Comparison of ENCODE assay signal across 14 cellular contexts in the genomic region with DNA sequence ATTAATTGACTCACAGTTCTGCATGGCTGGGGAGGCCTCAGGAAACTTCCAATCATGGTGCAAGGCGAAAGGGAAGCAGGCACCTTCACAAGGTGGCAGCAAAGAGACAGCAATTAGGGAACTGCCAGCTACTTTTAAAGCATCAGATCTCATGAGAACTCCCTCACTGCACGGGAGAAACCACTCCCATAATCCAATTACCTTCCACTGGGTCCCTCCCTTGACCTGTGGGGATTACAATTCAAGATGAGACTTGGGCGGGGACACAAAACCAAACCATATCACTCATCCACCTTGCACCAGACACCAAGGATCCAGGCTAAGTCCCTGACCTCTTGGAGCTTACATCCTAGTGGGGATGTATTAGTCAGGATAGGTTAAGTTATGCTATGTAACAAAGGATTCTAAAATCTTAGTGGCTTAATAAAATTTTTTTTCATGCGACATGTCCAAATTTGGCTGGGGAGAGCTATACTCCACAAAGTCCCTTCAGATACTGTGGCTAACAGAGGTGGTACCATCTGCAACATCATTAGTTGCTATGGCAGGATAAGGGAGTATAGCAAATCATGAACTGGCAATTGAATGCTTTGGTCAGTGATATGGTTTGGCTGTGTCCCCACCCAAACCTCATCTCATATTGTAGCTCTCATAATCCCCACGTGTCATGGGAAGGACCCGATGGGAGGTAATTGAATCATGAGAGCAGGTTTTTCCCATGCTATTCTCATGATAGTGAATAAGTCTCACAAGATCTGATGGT. TPM values are rescaled to one million over a fixed set of nuclear protein-coding genes. Genes with fewer than 3 reads are reported as not detected.
DNase-seq lines count a peak whose midpoint lies in the region; ATAC-seq and TF ChIP-seq lines count a peak whose summit lies in the region.
"Had no signal": no experiment of that assay in that cellular context is flagged by ENCODE, and none has a peak within 500 bp of the region (broad histone marks: within the 10 kb centered on the region; RNA-seq: fewer than 3 reads in every experiment).

No MANE protein-coding gene starts in this region.

- WGBS in H9 (ENCODE audit: extremely low coverage, insufficient read length, low lambda C conversion rate), result no CpG with 5 or more reads among the region's 6 CpGs
- 79% methylated on average over 6 of the region's 6 CpGs for WGBS in lung, 2 donors
- WGBS in GM23248 (ENCODE audit: low coverage in 1 of 2, low lambda C conversion rate in 2 of 2, missing lambda C conversion rate in 2 of 2), 2 experiments, result 34 to 45% methylated on average over 6 of the region's 6 CpGs

- H4K5ac ChIP-seq in H9 (ENCODE audit: insufficient read length, low read depth, low read length), result no peak overlapping the region

- H3K14ac ChIP-seq in H9 (ENCODE audit: insufficient read depth, low read length), result no peak overlapping the region

- H3F3A ChIP-seq in GM23248 (ENCODE audit: insufficient read depth), result no peaks in the 10 kb centered on the region

- intact Hi-C loops in activated CD8-positive, alpha-beta T cell treated with anti-CD3 and anti-CD28 coated beads for 36 hours (cut with micrococcal nuclease), result no loop called here

- H3K4me1 ChIP-seq in H9 (ENCODE audit: insufficient read depth, low read length), result no peaks in the 10 kb centered on the region; the same call in 1 of the 2 replicates
- H3K4me1 ChIP-seq in lung (ENCODE audit: control insufficient read depth in 2 of 2, insufficient read depth in 2 of 2, low read length in 2 of 2), result no peaks in the 10 kb centered on the region
- H3K4me1 ChIP-seq in GM23248 (ENCODE audit: insufficient read depth), result no peaks in the 10 kb centered on the region

- H3T11ph ChIP-seq in H9 (ENCODE audit: low read length), result no peak overlapping the region

- H3K23me2 ChIP-seq in H9 (ENCODE audit: insufficient read length, low read depth, low read length, poor library complexity, severe bottlenecking), result no peaks in the 10 kb centered on the region

- no peaks in the 10 kb centered on the region for H3K27me3 ChIP-seq in H9 (ENCODE audit: insufficient read depth, low read length)
- H3K27me3 ChIP-seq in lung (ENCODE audit: control insufficient read depth, insufficient read depth), result no peaks in the 10 kb centered on the region
- peaks cover 4% of the 10 kb centered on the region; the same call in 1 of the 2 replicates for H3K27me3 ChIP-seq in GM23248 (replicated peaks; ENCODE audit: insufficient read depth)
- H3K27me3 ChIP-seq: BLaER1, hepatocyte had no signal

- no peak overlapping the region for H2BK12ac ChIP-seq in H9 (ENCODE audit: insufficient read length, low read depth, low read length)

- no peak overlapping the region for H2BK15ac ChIP-seq in H9 (ENCODE audit: low read depth, low read length)

- no peak overlapping the region for H3K4ac ChIP-seq in H9 (ENCODE audit: low read depth, low read length)

- peaks cover 11% of the 10 kb centered on the region for H3K36me3 Mint-ChIP-seq in activated CD8-positive, alpha-beta T cell treated with anti-CD3 and anti-CD28 coated beads for 36 hours (ENCODE audit: low read depth)
- peaks cover 10% of the 10 kb centered on the region for H3K36me3 Mint-ChIP-seq in activated CD8-positive, alpha-beta T cell treated with anti-CD3 and anti-CD28 coated beads, Interleukin-2, amount 10 ng/mL, durations not matched to agents 7 days and 5 days (ENCODE audit: low read depth)
- H3K36me3 Mint-ChIP-seq in H9 (ENCODE audit: insufficient read depth in 1 of 3, low read depth in 3 of 3) (peaks cover 5 to 21% (median 7%) of the 10 kb centered on the region in 3 experiments; a peak in 6 of 7 replicates), T-helper 17 cell (ENCODE audit: low read depth) (no peaks in the 10 kb centered on the region)

- H3K18ac ChIP-seq in H9 (ENCODE audit: insufficient read length, low read depth, low read length), result no peak overlapping the region

- H3K36me3 ChIP-seq in lung (ENCODE audit: control insufficient read depth in 2 of 2, insufficient read depth in 2 of 2, low read length in 2 of 2) (no peaks in the 10 kb centered on the region), GM23248 (ENCODE audit: low read depth) (no peaks in the 10 kb centered on the region)
- H3K36me3 ChIP-seq: BLaER1 had no signal

- no peak overlapping the region for H2BK120ac ChIP-seq in H9 (ENCODE audit: low read depth, low read length, poor library complexity, severe bottlenecking)

- POLR2A ChIA-PET in activated CD8-positive, alpha-beta T cell treated with anti-CD3 and anti-CD28 coated beads for 36 hours (lab: Charles Lee), result interaction anchor here (0.6 to 1.3 kb wide), 3 partner anchors 11 to 76 kb away, joined by 3 to 5 read pairs (median 3); no protein-coding TSS in a partner anchor
- POLR2A ChIA-PET in activated CD8-positive, alpha-beta T cell treated with anti-CD3 and anti-CD28 coated beads, Interleukin-2, amount 10 ng/mL, durations not matched to agents 7 days and 5 days (lab: Charles Lee), result no interaction called here

- no peak overlapping the region for H3K4me3 Mint-ChIP-seq in activated CD8-positive, alpha-beta T cell treated with anti-CD3 and anti-CD28 coated beads for 36 hours
- no peak overlapping the region for H3K4me3 Mint-ChIP-seq in activated CD8-positive, alpha-beta T cell treated with anti-CD3 and anti-CD28 coated beads, Interleukin-2, amount 10 ng/mL, durations not matched to agents 7 days and 5 days
- H3K4me3 Mint-ChIP-seq in H9 (no peak overlapping the region), T-helper 17 cell (no peak overlapping the region)
- H3K4me3 Mint-ChIP-seq: stimulated activated naive B cell treated with anti-CD40 and anti-IgM and Interleukin-4, amounts not matched to agents 10 μg/mL and 1 μg/mL and 100 μg/mL, for 72 hours had no signal

- H3K27ac Mint-ChIP-seq in activated CD8-positive, alpha-beta T cell treated with anti-CD3 and anti-CD28 coated beads for 36 hours, result no peak overlapping the region
- H3K27ac Mint-ChIP-seq in activated CD8-positive, alpha-beta T cell treated with anti-CD3 and anti-CD28 coated beads, Interleukin-2, amount 10 ng/mL, durations not matched to agents 7 days and 5 days, result no peak overlapping the region
- no peak overlapping the region for H3K27ac Mint-ChIP-seq in H9
- peak overlapping the region; percentile 24 for H3K27ac Mint-ChIP-seq in T-helper 17 cell
- H3K27ac Mint-ChIP-seq: stimulated activated naive B cell treated with anti-CD40 and anti-IgM and Interleukin-4, amounts not matched to agents 10 μg/mL and 1 μg/mL and 100 μg/mL, for 72 hours had no signal

- H3K79me2 ChIP-seq in H9 (ENCODE audit: insufficient read depth, low read length) (no peaks in the 10 kb centered on the region), GM23248 (ENCODE audit: insufficient read depth) (no peaks in the 10 kb centered on the region)
- H3K79me2 ChIP-seq: hepatocyte had no signal

- H2AK5ac ChIP-seq in H9 (ENCODE audit: insufficient read length, low read length), result no peak overlapping the region

- H3K27ac ChIP-seq in H9 (ENCODE audit: insufficient read length, low read depth, low read length) (no peak overlapping the region), lung (ENCODE audit: low read depth in 1 of 2, low read length in 1 of 2) (no peak overlapping the region), GM23248 (no peak overlapping the region)
- H3K27ac ChIP-seq: BLaER1, hepatocyte had no signal

- peak; percentile 46 for DNase-seq in activated CD8-positive, alpha-beta T cell treated with anti-CD3 and anti-CD28 coated beads for 36 hours
- DNase-seq in activated CD8-positive, alpha-beta T cell treated with anti-CD3 and anti-CD28 coated beads, Interleukin-2, amount 10 ng/mL, durations not matched to agents 7 days and 5 days, result no peak
- DNase-seq in H9 (no peak), T-helper 17 cell (no peak), lung (ENCODE audit: low spot score) (no peak), GM23248 (no peak), hippocampal formation (lab: John Stamatoyannopoulos, UW) (no peak), NCI-H1694 (lab: John Stamatoyannopoulos, UW) (no peak)
- DNase-seq: KG1; stimulated activated naive B cell treated with anti-CD40 and anti-IgM and Interleukin-4, amounts not matched to agents 10 μg/mL and 1 μg/mL and 100 μg/mL, for 72 hours had no signal

- H2BK5ac ChIP-seq in H9 (ENCODE audit: insufficient read length, low read length), result no peak overlapping the region

- no peaks in the 10 kb centered on the region for H3K79me1 ChIP-seq in H9 (ENCODE audit: insufficient read depth, low read depth, low read length, poor library complexity, severe bottlenecking)

- H3K4me1 Mint-ChIP-seq in activated CD8-positive, alpha-beta T cell treated with anti-CD3 and anti-CD28 coated beads for 36 hours (ENCODE audit: low read depth), result peaks cover 28% of the 10 kb centered on the region
- H3K4me1 Mint-ChIP-seq in activated CD8-positive, alpha-beta T cell treated with anti-CD3 and anti-CD28 coated beads, Interleukin-2, amount 10 ng/mL, durations not matched to agents 7 days and 5 days (ENCODE audit: low read depth), result peaks cover 19% of the 10 kb centered on the region
- no peaks in the 10 kb centered on the region for H3K4me1 Mint-ChIP-seq in H9
- peaks cover 29% of the 10 kb centered on the region for H3K4me1 Mint-ChIP-seq in T-helper 17 cell

- no peak overlapping the region for H3K56ac ChIP-seq in H9 (ENCODE audit: insufficient read length, low read depth, low read length)

- H2AFZ ChIP-seq in H9 (ENCODE audit: low read length) (no peak overlapping the region), GM23248 (no peak overlapping the region)
- H2AFZ ChIP-seq: hepatocyte had no signal

- no peaks in the 10 kb centered on the region for H3K27me3 Mint-ChIP-seq in activated CD8-positive, alpha-beta T cell treated with anti-CD3 and anti-CD28 coated beads for 36 hours
- H3K27me3 Mint-ChIP-seq in activated CD8-positive, alpha-beta T cell treated with anti-CD3 and anti-CD28 coated beads, Interleukin-2, amount 10 ng/mL, durations not matched to agents 7 days and 5 days (ENCODE audit: low read depth), result no peaks in the 10 kb centered on the region
- H3K27me3 Mint-ChIP-seq in H9 (ENCODE audit: low read depth) (peaks cover 19% of the 10 kb centered on the region), T-helper 17 cell (no peaks in the 10 kb centered on the region)
- H3K27me3 Mint-ChIP-seq: stimulated activated naive B cell treated with anti-CD40 and anti-IgM and Interleukin-4, amounts not matched to agents 10 μg/mL and 1 μg/mL and 100 μg/mL, for 72 hours had no signal

- H3K9me2 ChIP-seq in GM23248 (ENCODE audit: insufficient read depth), result no peaks in the 10 kb centered on the region

- no peak overlapping the region for H4K8ac ChIP-seq in H9 (replicated peaks; ENCODE audit: insufficient read length, low read depth, low read length)

- H3K4me2 ChIP-seq in H9 (ENCODE audit: insufficient read depth, insufficient read length, low read length) (no peak overlapping the region), GM23248 (ENCODE audit: unreplicated experiment) (no peak overlapping the region)
- H3K4me2 ChIP-seq: BLaER1, hepatocyte, smooth muscle cell had no signal

- no peak overlapping the region for H3K23ac ChIP-seq in H9 (ENCODE audit: insufficient read length, low read depth, low read length)

- no peak for ATAC-seq in activated CD8-positive, alpha-beta T cell treated with anti-CD3 and anti-CD28 coated beads for 36 hours
- no peak for ATAC-seq in activated CD8-positive, alpha-beta T cell treated with anti-CD3 and anti-CD28 coated beads, Interleukin-2, amount 10 ng/mL, durations not matched to agents 7 days and 5 days
- no peak for ATAC-seq in T-helper 17 cell
- ATAC-seq in lung (ENCODE audit: insufficient read depth, low FRiP score), result no peak

- H4K20me1 ChIP-seq in H9 (ENCODE audit: control insufficient read depth, insufficient read depth, insufficient read length) (no peaks in the 10 kb centered on the region), GM23248 (ENCODE audit: insufficient read depth) (no peaks in the 10 kb centered on the region)
- H4K20me1 ChIP-seq: BLaER1 had no signal

- no peak overlapping the region for H4K91ac ChIP-seq in H9 (ENCODE audit: insufficient read length, low read depth, low read length)

- CTCF ChIA-PET in activated CD8-positive, alpha-beta T cell treated with anti-CD3 and anti-CD28 coated beads for 36 hours (lab: Charles Lee), result interaction anchor here (0.9 to 1.4 kb wide), 5 partner anchors 18 to 190 kb away, joined by 3 to 4 read pairs (median 4); no protein-coding TSS in a partner anchor
- CTCF ChIA-PET in activated CD8-positive, alpha-beta T cell treated with anti-CD3 and anti-CD28 coated beads, Interleukin-2, amount 10 ng/mL, durations not matched to agents 7 days and 5 days (lab: Charles Lee), result interaction anchor here (1.1 to 1.5 kb wide), 5 partner anchors 14 to 241 kb away, joined by 3 to 4 read pairs (median 3); no protein-coding TSS in a partner anchor

- H3K4me3 ChIP-seq in lung, result no peak overlapping the region
- H3K4me3 ChIP-seq in GM23248, result no peak overlapping the region
- H3K4me3 ChIP-seq: BLaER1, hepatocyte, smooth muscle cell had no signal

- H3K9me3 Mint-ChIP-seq in activated CD8-positive, alpha-beta T cell treated with anti-CD3 and anti-CD28 coated beads for 36 hours, result peaks cover 17% of the 10 kb centered on the region
- peaks cover 19% of the 10 kb centered on the region for H3K9me3 Mint-ChIP-seq in activated CD8-positive, alpha-beta T cell treated with anti-CD3 and anti-CD28 coated beads, Interleukin-2, amount 10 ng/mL, durations not matched to agents 7 days and 5 days (ENCODE audit: insufficient read depth)
- peaks cover 24 to 36% of the 10 kb centered on the region in 2 experiments for H3K9me3 Mint-ChIP-seq in H9

- no peak overlapping the region for H2BK20ac ChIP-seq in H9 (ENCODE audit: low read depth, low read length, poor library complexity, severe bottlenecking)

- in situ Hi-C loops in GM23248 (cut with MboI), result no loop called here

- no peak for TF ChIP-seq CTCF in activated CD8-positive, alpha-beta T cell treated with anti-CD3 and anti-CD28 coated beads for 36 hours (IDR thresholded peaks at IDR 0.05)
- TF ChIP-seq CTCF in H9 (conservative IDR thresholded peaks at IDR 0.05) (peak; percentile 58; the same call in 2 of the 3 replicates), lung (IDR thresholded peaks at IDR 0.05; ENCODE audit: control extremely low read depth, extremely low read depth) (peak; percentile 14)

- no peak overlapping the region for H3K9ac ChIP-seq in H9 (ENCODE audit: extremely low read depth, insufficient read length, low read length)
- no peak overlapping the region for H3K9ac ChIP-seq in GM23248
- H3K9ac ChIP-seq: BLaER1 had no signal

- H3K9me3 ChIP-seq in H9 (ENCODE audit: control insufficient read depth, low read depth, low read length) (no peaks in the 10 kb centered on the region), T-helper 17 cell (ENCODE audit: control insufficient read depth, low read length, poor library complexity, severe bottlenecking) (no peaks in the 10 kb centered on the region), lung (ENCODE audit: control insufficient read depth in 2 of 2, insufficient read depth in 1 of 2, low read length in 1 of 2) (peaks cover 0 to 8% of the 10 kb centered on the region in 2 donors), GM23248 (ENCODE audit: low read depth) (no peaks in the 10 kb centered on the region)

RNA-seq across cellular contexts. Expression of gene FAM187B, which starts 8.3 kb away (rescaled TPM):
- not detected for total RNA-seq in activated CD8-positive, alpha-beta T cell treated with anti-CD3 and anti-CD28 coated beads for 36 hours
- not detected for total RNA-seq in activated CD8-positive, alpha-beta T cell treated with anti-CD3 and anti-CD28 coated beads, Interleukin-2, amount 10 ng/mL, durations not matched to agents 7 days and 5 days
- total RNA-seq in H9 (2021), result not detected in 2 replicates
- not detected for total RNA-seq in T-helper 17 cell
- under 1 TPM in 1 of 2 donors, not detected in 1; 0.28 TPM for total RNA-seq in lung
- polyA plus RNA-seq in lung, result under 1 TPM in 1 of 2 donors, not detected in 1; 0.20 TPM
- total RNA-seq in GM23248 (2014; rRNA removed; shearing (Covaris generic)), result not detected in 2 replicates
- not detected in 2 replicates for polyA plus RNA-seq in GM23248 (2016; fragmentation: Nextera tagmentation; extraction: Ambion mirVana)
- total RNA-seq: hepatocyte; smooth muscle cell; T-helper 2 cell treated with Interferon-gamma antibody and Interleukin-4, amounts not matched to agents 100 ng/mL and 5 ng/mL, for 36 hours had no signal
- polyA plus RNA-seq: hepatocyte, smooth muscle cell had no signal

RNA-seq across cellular contexts. Expression of gene LSR, which starts 12.0 kb away (rescaled TPM):
- total RNA-seq in activated CD8-positive, alpha-beta T cell treated with anti-CD3 and anti-CD28 coated beads for 36 hours, result 10 to 100 TPM; 20.0 to 20.6 TPM
- total RNA-seq in activated CD8-positive, alpha-beta T cell treated with anti-CD3 and anti-CD28 coated beads, Interleukin-2, amount 10 ng/mL, durations not matched to agents 7 days and 5 days, result 10 to 100 TPM; 25.5 to 25.9 TPM
- total RNA-seq in H9 (2021) (151 and 152 TPM in 2 replicates), T-helper 17 cell (10 to 100 TPM; 42.6 to 44.5 TPM), lung (10 to 100 TPM; 30.8 to 82.0 TPM)
- polyA plus RNA-seq in lung (10 to 100 TPM; 60.0 to 77.4 TPM), GM23248 (2016; fragmentation: Nextera tagmentation; extraction: Ambion mirVana) (2.7 and 3.1 TPM in 2 replicates)
- not detected in 2 replicates for total RNA-seq in GM23248 (2014; rRNA removed; shearing (Covaris generic))

RNA-seq across cellular contexts. Expression of gene USF2, which starts 31.9 kb away (rescaled TPM):
- 100 to 1,000 TPM; 111 to 115 TPM for total RNA-seq in activated CD8-positive, alpha-beta T cell treated with anti-CD3 and anti-CD28 coated beads for 36 hours
- 100 to 1,000 TPM; 125 to 138 TPM for total RNA-seq in activated CD8-positive, alpha-beta T cell treated with anti-CD3 and anti-CD28 coated beads, Interleukin-2, amount 10 ng/mL, durations not matched to agents 7 days and 5 days
- total RNA-seq in H9 (2021) (113 and 123 TPM in 2 replicates), T-helper 17 cell (100 to 1,000 TPM; 204 to 299 TPM), lung (100 to 1,000 TPM in 1 of 2 donors, 10 to 100 TPM in 1; 74.9 to 138 TPM)
- polyA plus RNA-seq in lung (100 to 1,000 TPM; 129 to 163 TPM), GM23248 (2016; fragmentation: Nextera tagmentation; extraction: Ambion mirVana) (10.4 and 10.9 TPM in 2 replicates)
- total RNA-seq in GM23248 (2014; rRNA removed; shearing (Covaris generic)), result 55.8 and 64.6 TPM in 2 replicates

RNA-seq across cellular contexts. Expression of gene HAMP, which starts 45.5 kb away (rescaled TPM):
- under 1 TPM in 1 of 2 experiments, not detected in 1; 0.32 TPM for total RNA-seq in activated CD8-positive, alpha-beta T cell treated with anti-CD3 and anti-CD28 coated beads for 36 hours
- under 1 TPM; 0.50 to 0.63 TPM for total RNA-seq in activated CD8-positive, alpha-beta T cell treated with anti-CD3 and anti-CD28 coated beads, Interleukin-2, amount 10 ng/mL, durations not matched to agents 7 days and 5 days
- total RNA-seq in H9 (2021) (0.52 and 0.83 TPM in 2 replicates), T-helper 17 cell (1 to 10 TPM in 1 of 2 donors, under 1 TPM in 1; 0.55 to 2.8 TPM), lung (1 to 10 TPM in 1 of 2 donors, under 1 TPM in 1; 0.28 to 1.5 TPM)
- polyA plus RNA-seq in lung (10 to 100 TPM in 1 of 2 donors, 1 to 10 TPM in 1; 1.7 to 85.7 TPM), GM23248 (2016; fragmentation: Nextera tagmentation; extraction: Ambion mirVana) (not detected in 2 replicates)
- total RNA-seq in GM23248 (2014; rRNA removed; shearing (Covaris generic)), result not detected in 2 replicates
- total RNA-seq: smooth muscle cell had no signal
- polyA plus RNA-seq: smooth muscle cell had no signal

RNA-seq across cellular contexts. Expression of gene MAG, which starts 55.1 kb away (rescaled TPM):
- under 1 TPM; 0.20 to 0.31 TPM for total RNA-seq in activated CD8-positive, alpha-beta T cell treated with anti-CD3 and anti-CD28 coated beads for 36 hours
- total RNA-seq in activated CD8-positive, alpha-beta T cell treated with anti-CD3 and anti-CD28 coated beads, Interleukin-2, amount 10 ng/mL, durations not matched to agents 7 days and 5 days, result under 1 TPM in 1 of 2 experiments, not detected in 1; 0.26 TPM
- 0.13 TPM in 1 of 2 replicates, not detected in the other for total RNA-seq in H9 (2021)
- not detected for total RNA-seq in T-helper 17 cell
- total RNA-seq in lung, result 1 to 10 TPM; 1.5 to 8.8 TPM
- polyA plus RNA-seq in lung, result 1 to 10 TPM in 1 of 2 donors, under 1 TPM in 1; 0.08 to 2.3 TPM
- not detected in 2 replicates for total RNA-seq in GM23248 (2014; rRNA removed; shearing (Covaris generic))
- not detected in 2 replicates for polyA plus RNA-seq in GM23248 (2016; fragmentation: Nextera tagmentation; extraction: Ambion mirVana)
- total RNA-seq: hepatocyte, smooth muscle cell had no signal
- polyA plus RNA-seq: smooth muscle cell had no signal

Comparison
In these comparisons a context has a peak if more than half of its experiments do, and no peak if none do; other contexts are left out.
1. RNA of gene LSR, which starts 12.0 kb away (total RNA-seq): 151 to 152 TPM in H9, 30.8 to 82.0 TPM in lung, 42.6 to 44.5 TPM in T-helper 17 cell, 25.5 to 25.9 TPM in activated CD8-positive, alpha-beta T cell treated with anti-CD3 and anti-CD28 coated beads, Interleukin-2, amount 10 ng/mL, durations not matched to agents 7 days and 5 days and 20.0 to 20.6 TPM in activated CD8-positive, alpha-beta T cell treated with anti-CD3 and anti-CD28 coated beads for 36 hours; not detected in GM23248; every median in the first group is over 10 times any median in the second.